13 cellular contexts compared by ENCODE assay signal in genomic region chr1:164625004-164625617, GRCh38.
A peak's percentile ranks its signal among the peaks of the same experiment; 100 is the strongest.
DNase-seq lines count a peak whose midpoint lies in the region; ATAC-seq and TF ChIP-seq lines count a peak whose summit lies in the region.
"Had no signal": no experiment of that assay in that cellular context is flagged by ENCODE, and none has a peak within 500 bp of the region (broad histone marks: within the 10 kb centered on the region; RNA-seq: fewer than 3 reads in every experiment).

No MANE protein-coding gene starts in this region.

- H2AFZ ChIP-seq in fibroblast of lung (ENCODE audit: low read length) = no peak overlapping the region

- no peak overlapping the region for H3K9ac ChIP-seq in fibroblast of lung (ENCODE audit: insufficient read depth, low read length)

- DNase-seq in SKM-1 (lab: John Stamatoyannopoulos, UW; ENCODE audit: unreplicated experiment) = peak; percentile 36
- no peak for DNase-seq in SKM-1 treated with dmso at 0.1 percent for 144 hours (lab: John Stamatoyannopoulos, UW; ENCODE audit: unreplicated experiment)
- DNase-seq in SK-MEL-5 (ENCODE audit: low read depth, low spot score) = peak; percentile 8
- no peak for DNase-seq in fibroblast of lung (ENCODE audit: low read depth in 2 of 2)
- DNase-seq in thoracic aorta (ENCODE audit: low spot score) = no peak
- DNase-seq in left lung = no peak
- no peak for DNase-seq in SJCRH30
- no peak for DNase-seq in NCI-H226
- DNase-seq: AML-193, mesenchymal stem cell, NCI-H1436 treated with DMSO at 0.1 percent for 48 hours had no signal

- H3K27me3 ChIP-seq in fibroblast of lung (ENCODE audit: control insufficient read depth, insufficient read depth, low read length) (no peaks in the 10 kb centered on the region), thoracic aorta (replicated peaks; ENCODE audit: insufficient read depth) (no peaks in the 10 kb centered on the region), left lung (no peaks in the 10 kb centered on the region), SJCRH30 (no peaks in the 10 kb centered on the region)

- ATAC-seq in thoracic aorta (ENCODE audit: insufficient number of reproducible peaks, low FRiP score, low read depth) (no peak), left lung (no peak)
- ATAC-seq: Right ventricle myocardium inferior; stimulated activated effector memory CD8-positive, alpha-beta T cell treated with anti-CD3 and anti-CD28 coated beads, Interleukin-12 subunit alpha, Interleukin-12 subunit beta, amount 100 ng/mL, for 72 hours had no signal

- intact Hi-C loops in left lung (cut with DNase I) = no loop called here

- peak; percentile 25 to 40 for TF ChIP-seq CTCF in fibroblast of lung (conservative IDR thresholded peaks at IDR 0.05 in 1 of 2, IDR thresholded peaks at IDR 0.05 in 1 of 2; ENCODE audit: low read depth in 1 of 2, low read length in 2 of 2)
- peak; percentile 30 for TF ChIP-seq CTCF in thoracic aorta (IDR thresholded peaks at IDR 0.05)
- TF ChIP-seq CTCF in left lung (IDR thresholded peaks at IDR 0.05) = no peak

- no peaks in the 10 kb centered on the region for H3K36me3 ChIP-seq in fibroblast of lung (ENCODE audit: control insufficient read depth, insufficient read depth, low read length)
- H3K36me3 ChIP-seq in thoracic aorta = no peaks in the 10 kb centered on the region
- H3K36me3 ChIP-seq in left lung = no peaks in the 10 kb centered on the region
- H3K36me3 ChIP-seq in SJCRH30 = no peaks in the 10 kb centered on the region

- H3K4me3 ChIP-seq in fibroblast of lung (replicated peaks in 1 of 4; ENCODE audit: control extremely low read depth in 1 of 4, insufficient read depth in 1 of 4, low read depth in 3 of 4, low read length in 4 of 4) (no peak overlapping the region), thoracic aorta (no peak overlapping the region), left lung (no peak overlapping the region), SJCRH30 (no peak overlapping the region)

- H3K79me2 ChIP-seq in fibroblast of lung (ENCODE audit: control insufficient read depth, insufficient read depth, low read length) = no peaks in the 10 kb centered on the region

- no peak overlapping the region for H3K4me2 ChIP-seq in fibroblast of lung (ENCODE audit: extremely low read depth, insufficient read depth, low read length)

- in situ Hi-C loops in SK-MEL-5 (cut with HindIII; ENCODE audit: low pct_unique_long_range_greater_than_20kb, low sequenced_read_pairs) = no loop called here

- no peak overlapping the region for H3K27ac ChIP-seq in fibroblast of lung (ENCODE audit: insufficient read depth, low read length)
- H3K27ac ChIP-seq in thoracic aorta = no peak overlapping the region
- H3K27ac ChIP-seq in left lung = no peak overlapping the region
- H3K27ac ChIP-seq in SJCRH30 = no peak overlapping the region

- H3K4me1 ChIP-seq in fibroblast of lung (ENCODE audit: control insufficient read depth, extremely low read depth, insufficient read depth, low read length) (peaks cover 6% of the 10 kb centered on the region), thoracic aorta (ENCODE audit: control insufficient read depth in 1 of 2, low read depth in 2 of 2) (no peaks in the 10 kb centered on the region), left lung (peaks cover 0 to 6% of the 10 kb centered on the region in 2 donors), SJCRH30 (0 out of 2 replicates have a peak, but pooled peaks cover 4% of the 10 kb centered on the region)

- H3K9me3 ChIP-seq in fibroblast of lung (ENCODE audit: control insufficient read depth, insufficient read depth, low read depth, low read length) = no peaks in the 10 kb centered on the region
- no peaks in the 10 kb centered on the region for H3K9me3 ChIP-seq in thoracic aorta
- H3K9me3 ChIP-seq in left lung = no peaks in the 10 kb centered on the region
- H3K9me3 ChIP-seq in SJCRH30 (replicated peaks) = no peaks in the 10 kb centered on the region

- H4K20me1 ChIP-seq in fibroblast of lung (ENCODE audit: control insufficient read depth, extremely low read depth, insufficient read depth, low read length) = no peaks in the 10 kb centered on the region

Comparison
In these comparisons a context has a peak if more than half of its experiments do, and no peak if none do; other contexts are left out.
1. DNase-seq: peak in SKM-1 (single experiment) and SK-MEL-5 (single experiment); none in SKM-1 treated with dmso at 0.1 percent for 144 hours (single experiment), fibroblast of lung (0 of 2), thoracic aorta (single experiment), left lung (0 of 2), SJCRH30 (0 of 2) and NCI-H226 (single experiment).
2. CTCF ChIP-seq: peak in fibroblast of lung (2 of 2) and thoracic aorta (single experiment); none in left lung (0 of 2).